Comparison of ENCODE assay signal across 6 cellular contexts in genomic region chr6:43074847-43075741, GRCh38. TPM values are rescaled to one million over a fixed set of nuclear protein-coding genes. Genes with fewer than 3 reads are reported as not detected.
DNase-seq lines count a peak whose midpoint lies in the region; ATAC-seq lines count a peak whose summit lies in the region.

No MANE protein-coding gene starts in this region.

- DNase-seq in AG08395 (ENCODE audit: low spot score) (peak; percentile 62), SJCRH30 (peak in 1 of 2 experiments; percentile 18), left kidney (ENCODE audit: low read depth, low spot score) (peak; percentile 93), NCI-H2171 treated with DMSO at 0.1 percent for 48 hours (lab: John Stamatoyannopoulos, UW) (no peak), NCI-H2107 (lab: John Stamatoyannopoulos, UW) (no peak)

- H3K27ac ChIP-seq in SJCRH30: no peak overlapping the region

- no peaks in the 10 kb centered on the region for H3K36me3 ChIP-seq in SJCRH30

- H3K27me3 ChIP-seq in SJCRH30: no peaks in the 10 kb centered on the region

- H3K4me1 ChIP-seq in SJCRH30: peaks cover 5% of the 10 kb centered on the region; the same call in 1 of the 2 replicates

- H3K4me3 ChIP-seq in SJCRH30: peak overlapping the region; percentile 90; the same call in 1 of the 2 replicates

- ATAC-seq in HG03432 (IDR thresholded peaks at IDR 0.05; ENCODE audit: unreplicated experiment): no peak

- H3K9me3 ChIP-seq in SJCRH30 (replicated peaks): no peaks in the 10 kb centered on the region

RNA-seq across cellular contexts. Expression of gene PTK7, which starts 1.0 kb away (rescaled TPM):
- total RNA-seq in SJCRH30 (2014; rRNA removed; shearing (Covaris generic)): 84.2 and 88.3 TPM in 2 replicates

RNA-seq across cellular contexts. Expression of gene KLC4, which starts 15.7 kb away (rescaled TPM):
- 10.5 and 13.2 TPM in 2 replicates for total RNA-seq in SJCRH30 (2014; rRNA removed; shearing (Covaris generic))

RNA-seq across cellular contexts. Expression of gene MRPL2, which starts 15.9 kb away (rescaled TPM):
- 25.8 and 26.2 TPM in 2 replicates for total RNA-seq in SJCRH30 (2014; rRNA removed; shearing (Covaris generic))

RNA-seq across cellular contexts. Expression of gene CUL7, which starts 21.4 kb away (rescaled TPM):
- 14.8 and 15.2 TPM in 2 replicates for total RNA-seq in SJCRH30 (2014; rRNA removed; shearing (Covaris generic))

RNA-seq across cellular contexts. Expression of gene RRP36, which starts 53.7 kb away (rescaled TPM):
- total RNA-seq in SJCRH30 (2014; rRNA removed; shearing (Covaris generic)): 95.4 and 95.8 TPM in 2 replicates

Comparison
In these comparisons a context has a peak if more than half of its experiments do, and no peak if none do; other contexts are left out.
1. DNase-seq: peak in AG08395 (single experiment) and left kidney (single experiment); none in NCI-H2171 treated with DMSO at 0.1 percent for 48 hours (single experiment) and NCI-H2107 (single experiment).